Comparison of ENCODE assay signal across 1 cellular context in the genomic region with DNA sequence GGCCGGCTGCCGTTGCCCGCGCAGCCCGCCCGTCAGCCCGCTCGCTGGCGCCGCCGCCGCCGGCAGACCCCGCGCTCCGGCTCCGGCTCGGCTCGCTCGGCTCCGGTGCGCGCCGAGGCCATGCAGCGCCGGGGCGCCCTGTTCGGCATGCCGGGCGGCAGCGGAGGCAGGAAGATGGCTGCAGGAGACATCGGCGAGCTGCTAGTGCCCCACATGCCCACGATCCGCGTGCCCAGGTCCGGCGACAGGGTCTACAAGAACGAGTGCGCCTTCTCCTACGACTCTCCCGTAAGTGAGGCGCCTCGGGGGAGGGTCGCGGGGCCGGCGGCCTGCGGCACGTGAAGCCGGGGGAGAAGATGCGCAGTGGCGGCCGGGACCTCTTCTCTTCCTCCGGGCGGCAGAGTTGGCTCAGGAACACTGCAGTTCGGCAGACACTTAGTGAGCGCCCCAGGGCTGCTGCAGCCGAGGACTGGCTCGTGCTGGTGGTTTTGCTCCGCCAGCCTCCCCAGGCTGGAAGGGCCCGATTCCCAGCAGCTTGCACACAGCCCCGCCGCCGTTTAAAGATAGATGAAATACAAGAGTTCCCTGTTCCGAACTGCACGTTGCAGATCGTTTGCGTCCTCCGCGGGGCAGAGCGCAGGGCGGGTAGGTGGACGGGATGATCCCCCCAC.
A peak's percentile ranks its signal among the peaks of the same experiment; 100 is the strongest.
TF ChIP-seq lines count a peak whose summit lies in the region.

No MANE protein-coding gene starts in this region.

TF ChIP-seq in HepG2, 621 proteins besides CTCF, POLR2A, EP300 and RAD21 (continued from another document):
- TF ChIP-seq ZNF10 (CRISPR knock-in tag; IDR thresholded peaks at IDR 0.05; ENCODE audit: borderline replicate concordance, low read depth) = no peak
- TF ChIP-seq, protein P1, sequence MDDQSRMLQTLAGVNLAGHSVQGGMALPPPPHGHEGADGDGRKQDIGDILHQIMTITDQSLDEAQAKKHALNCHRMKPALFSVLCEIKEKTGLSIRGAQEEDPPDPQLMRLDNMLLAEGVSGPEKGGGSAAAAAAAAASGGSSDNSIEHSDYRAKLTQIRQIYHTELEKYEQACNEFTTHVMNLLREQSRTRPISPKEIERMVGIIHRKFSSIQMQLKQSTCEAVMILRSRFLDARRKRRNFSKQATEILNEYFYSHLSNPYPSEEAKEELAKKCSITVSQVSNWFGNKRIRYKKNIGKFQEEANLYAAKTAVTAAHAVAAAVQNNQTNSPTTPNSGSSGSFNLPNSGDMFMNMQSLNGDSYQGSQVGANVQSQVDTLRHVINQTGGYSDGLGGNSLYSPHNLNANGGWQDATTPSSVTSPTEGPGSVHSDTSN (CRISPR knock-in tag; IDR thresholded peaks at IDR 0.05; ENCODE audit: borderline replicate concordance) = no peak
- no peak for TF ChIP-seq ZC3H13 (CRISPR knock-in tag; IDR thresholded peaks at IDR 0.05)
- TF ChIP-seq MXI1 (IDR thresholded peaks at IDR 0.05; ENCODE audit: borderline replicate concordance, low read depth, low read length) = 0 out of 3 replicates have a peak, but pooled peaks have one; percentile 21
- TF ChIP-seq ZNF772 (CRISPR knock-in tag; IDR thresholded peaks at IDR 0.05) = 0 out of 2 replicates have a peak, but pooled peaks have one; percentile 13
- no peak for TF ChIP-seq PTBP1 (IDR thresholded peaks at IDR 0.05; ENCODE audit: low read depth, low read length, poor library complexity, severe bottlenecking)
- 0 out of 2 replicates have a peak, but pooled peaks have one; percentile 29 for TF ChIP-seq ZNF773 (CRISPR knock-in tag; IDR thresholded peaks at IDR 0.05; ENCODE audit: borderline replicate concordance)
- no peak; the same call in 1 of the 2 replicates for TF ChIP-seq ZBTB38 (CRISPR knock-in tag; IDR thresholded peaks at IDR 0.05)
- TF ChIP-seq ZSCAN22 (CRISPR knock-in tag; IDR thresholded peaks at IDR 0.05) = 0 out of 2 replicates have a peak, but pooled peaks have one; percentile 25
- TF ChIP-seq ZNF232 (CRISPR knock-in tag; IDR thresholded peaks at IDR 0.05; ENCODE audit: borderline replicate concordance) = 0 out of 2 replicates have a peak, but pooled peaks have one; percentile 36
- TF ChIP-seq HNRNPL (IDR thresholded peaks at IDR 0.05; ENCODE audit: low read depth, low read length) = peak; percentile 69; the same call in 1 of the 2 replicates
- no peak for TF ChIP-seq SP1 (IDR thresholded peaks at IDR 0.05)
- TF ChIP-seq SP1 (CRISPR knock-in tag; IDR thresholded peaks at IDR 0.05) = no peak
- TF ChIP-seq ZNF431 (CRISPR knock-in tag; IDR thresholded peaks at IDR 0.05; ENCODE audit: borderline replicate concordance, low read depth) = no peak
- peak; percentile 88 for TF ChIP-seq AGO2 (optimal IDR thresholded peaks at IDR 0.05; ENCODE audit: low read depth, low read length)
- TF ChIP-seq, protein P2, sequence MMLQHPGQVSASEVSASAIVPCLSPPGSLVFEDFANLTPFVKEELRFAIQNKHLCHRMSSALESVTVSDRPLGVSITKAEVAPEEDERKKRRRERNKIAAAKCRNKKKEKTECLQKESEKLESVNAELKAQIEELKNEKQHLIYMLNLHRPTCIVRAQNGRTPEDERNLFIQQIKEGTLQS (CRISPR knock-in tag; IDR thresholded peaks at IDR 0.05) = no peak
- no peak for TF ChIP-seq SYNCRIP (IDR thresholded peaks at IDR 0.05; ENCODE audit: insufficient read depth, low read depth, low read length)
- peak in 1 of 2 experiments; percentile 42; a peak in 1 of 4 replicates for TF ChIP-seq KLF16 (CRISPR knock-in tag; IDR thresholded peaks at IDR 0.05)
- 0 out of 2 replicates have a peak, but pooled peaks have one; percentile 30 for TF ChIP-seq MAF1 (CRISPR knock-in tag; IDR thresholded peaks at IDR 0.05; ENCODE audit: borderline replicate concordance)
- TF ChIP-seq CBX2 (IDR thresholded peaks at IDR 0.05; ENCODE audit: low read depth, low read length) = no peak
- 0 out of 2 replicates have a peak, but pooled peaks have one; percentile 52 for TF ChIP-seq CBX2 (CRISPR knock-in tag; IDR thresholded peaks at IDR 0.05; ENCODE audit: low read depth)
- peak; percentile 54 for TF ChIP-seq TFDP2 (CRISPR knock-in tag; IDR thresholded peaks at IDR 0.05)
- no peak for TF ChIP-seq ZSCAN31 (CRISPR knock-in tag; IDR thresholded peaks at IDR 0.05; ENCODE audit: low read depth)
- 0 out of 2 replicates have a peak, but pooled peaks have one; percentile 18 for TF ChIP-seq KDM4B (CRISPR knock-in tag; IDR thresholded peaks at IDR 0.05)
- peak; percentile 55; the same call in 1 of the 2 replicates for TF ChIP-seq ZNF768 (CRISPR knock-in tag; IDR thresholded peaks at IDR 0.05)
- TF ChIP-seq ZNF292 (CRISPR knock-in tag; IDR thresholded peaks at IDR 0.05; ENCODE audit: borderline replicate concordance, low read depth) = peak; percentile 63
- TF ChIP-seq ZSCAN5A (CRISPR knock-in tag; IDR thresholded peaks at IDR 0.05; ENCODE audit: borderline replicate concordance) = peak; percentile 86; the same call in 1 of the 2 replicates
- TF ChIP-seq, protein P3, sequence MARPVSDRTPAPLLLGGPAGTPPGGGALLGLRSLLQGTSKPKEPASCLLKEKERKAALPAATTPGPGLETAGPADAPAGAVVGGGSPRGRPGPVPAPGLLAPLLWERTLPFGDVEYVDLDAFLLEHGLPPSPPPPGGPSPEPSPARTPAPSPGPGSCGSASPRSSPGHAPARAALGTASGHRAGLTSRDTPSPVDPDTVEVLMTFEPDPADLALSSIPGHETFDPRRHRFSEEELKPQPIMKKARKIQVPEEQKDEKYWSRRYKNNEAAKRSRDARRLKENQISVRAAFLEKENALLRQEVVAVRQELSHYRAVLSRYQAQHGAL (CRISPR knock-in tag; IDR thresholded peaks at IDR 0.05; ENCODE audit: not compliant biosample characterization) = peak; percentile 49
- TF ChIP-seq, protein P4, sequence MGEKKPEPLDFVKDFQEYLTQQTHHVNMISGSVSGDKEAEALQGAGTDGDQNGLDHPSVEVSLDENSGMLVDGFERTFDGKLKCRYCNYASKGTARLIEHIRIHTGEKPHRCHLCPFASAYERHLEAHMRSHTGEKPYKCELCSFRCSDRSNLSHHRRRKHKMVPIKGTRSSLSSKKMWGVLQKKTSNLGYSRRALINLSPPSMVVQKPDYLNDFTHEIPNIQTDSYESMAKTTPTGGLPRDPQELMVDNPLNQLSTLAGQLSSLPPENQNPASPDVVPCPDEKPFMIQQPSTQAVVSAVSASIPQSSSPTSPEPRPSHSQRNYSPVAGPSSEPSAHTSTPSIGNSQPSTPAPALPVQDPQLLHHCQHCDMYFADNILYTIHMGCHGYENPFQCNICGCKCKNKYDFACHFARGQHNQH (CRISPR knock-in tag; IDR thresholded peaks at IDR 0.05) = no peak; the same call in 1 of the 2 replicates
- 0 out of 2 replicates have a peak, but pooled peaks have one; percentile 46 for TF ChIP-seq ATAD3A (CRISPR knock-in tag; IDR thresholded peaks at IDR 0.05)
- TF ChIP-seq ZNF274 (CRISPR knock-in tag; IDR thresholded peaks at IDR 0.05) = peak; percentile 47; the same call in 1 of the 2 replicates
- 0 out of 2 replicates have a peak, but pooled peaks have one; percentile 25 for TF ChIP-seq THAP11 (CRISPR knock-in tag; IDR thresholded peaks at IDR 0.05)
- TF ChIP-seq ZNF207 (IDR thresholded peaks at IDR 0.05; ENCODE audit: borderline replicate concordance) = no peak
- 0 out of 2 replicates have a peak, but pooled peaks have one; percentile 58 for TF ChIP-seq ZNF580 (CRISPR knock-in tag; IDR thresholded peaks at IDR 0.05; ENCODE audit: borderline replicate concordance, low read depth)
- TF ChIP-seq NCOA5 (CRISPR knock-in tag; IDR thresholded peaks at IDR 0.05) = no peak
- no peak for TF ChIP-seq FIP1L1 (IDR thresholded peaks at IDR 0.05; ENCODE audit: borderline replicate concordance, insufficient read depth, low read depth, low read length)
- TF ChIP-seq ZSCAN9 (CRISPR knock-in tag; IDR thresholded peaks at IDR 0.05; ENCODE audit: borderline replicate concordance) = peak; percentile 53; the same call in 1 of the 2 replicates
- 0 out of 2 replicates have a peak, but pooled peaks have one; percentile 39 for TF ChIP-seq ZNF451 (CRISPR knock-in tag; IDR thresholded peaks at IDR 0.05)
- TF ChIP-seq, protein P5, sequence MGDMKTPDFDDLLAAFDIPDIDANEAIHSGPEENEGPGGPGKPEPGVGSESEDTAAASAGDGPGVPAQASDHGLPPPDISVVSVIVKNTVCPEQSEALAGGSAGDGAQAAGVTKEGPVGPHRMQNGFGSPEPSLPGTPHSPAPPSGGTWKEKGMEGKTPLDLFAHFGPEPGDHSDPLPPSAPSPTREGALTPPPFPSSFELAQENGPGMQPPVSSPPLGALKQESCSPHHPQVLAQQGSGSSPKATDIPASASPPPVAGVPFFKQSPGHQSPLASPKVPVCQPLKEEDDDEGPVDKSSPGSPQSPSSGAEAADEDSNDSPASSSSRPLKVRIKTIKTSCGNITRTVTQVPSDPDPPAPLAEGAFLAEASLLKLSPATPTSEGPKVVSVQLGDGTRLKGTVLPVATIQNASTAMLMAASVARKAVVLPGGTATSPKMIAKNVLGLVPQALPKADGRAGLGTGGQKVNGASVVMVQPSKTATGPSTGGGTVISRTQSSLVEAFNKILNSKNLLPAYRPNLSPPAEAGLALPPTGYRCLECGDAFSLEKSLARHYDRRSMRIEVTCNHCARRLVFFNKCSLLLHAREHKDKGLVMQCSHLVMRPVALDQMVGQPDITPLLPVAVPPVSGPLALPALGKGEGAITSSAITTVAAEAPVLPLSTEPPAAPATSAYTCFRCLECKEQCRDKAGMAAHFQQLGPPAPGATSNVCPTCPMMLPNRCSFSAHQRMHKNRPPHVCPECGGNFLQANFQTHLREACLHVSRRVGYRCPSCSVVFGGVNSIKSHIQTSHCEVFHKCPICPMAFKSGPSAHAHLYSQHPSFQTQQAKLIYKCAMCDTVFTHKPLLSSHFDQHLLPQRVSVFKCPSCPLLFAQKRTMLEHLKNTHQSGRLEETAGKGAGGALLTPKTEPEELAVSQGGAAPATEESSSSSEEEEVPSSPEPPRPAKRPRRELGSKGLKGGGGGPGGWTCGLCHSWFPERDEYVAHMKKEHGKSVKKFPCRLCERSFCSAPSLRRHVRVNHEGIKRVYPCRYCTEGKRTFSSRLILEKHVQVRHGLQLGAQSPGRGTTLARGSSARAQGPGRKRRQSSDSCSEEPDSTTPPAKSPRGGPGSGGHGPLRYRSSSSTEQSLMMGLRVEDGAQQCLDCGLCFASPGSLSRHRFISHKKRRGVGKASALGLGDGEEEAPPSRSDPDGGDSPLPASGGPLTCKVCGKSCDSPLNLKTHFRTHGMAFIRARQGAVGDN (CRISPR knock-in tag; IDR thresholded peaks at IDR 0.05) = peak; percentile 87
- TF ChIP-seq GATAD2A (CRISPR knock-in tag; IDR thresholded peaks at IDR 0.05) = peak; percentile 17; the same call in 1 of the 2 replicates
- TF ChIP-seq ZFP62 (CRISPR knock-in tag; IDR thresholded peaks at IDR 0.05) = no peak
- TF ChIP-seq ZNF501 (CRISPR knock-in tag; IDR thresholded peaks at IDR 0.05) = peak; percentile 49; the same call in 1 of the 2 replicates
- TF ChIP-seq ZNF383 (CRISPR knock-in tag; IDR thresholded peaks at IDR 0.05; ENCODE audit: borderline replicate concordance) = no peak
- TF ChIP-seq ZBTB42 (CRISPR knock-in tag; IDR thresholded peaks at IDR 0.05) = 0 out of 2 replicates have a peak, but pooled peaks have one; percentile 17
- peak; percentile 16; the same call in 1 of the 2 replicates for TF ChIP-seq NFKB2 (CRISPR knock-in tag; IDR thresholded peaks at IDR 0.05; ENCODE audit: borderline replicate concordance)
- 0 out of 2 replicates have a peak, but pooled peaks have one; percentile 35 for TF ChIP-seq ZNF30 (CRISPR knock-in tag; IDR thresholded peaks at IDR 0.05)
- TF ChIP-seq ZNF230 (CRISPR knock-in tag; IDR thresholded peaks at IDR 0.05) = 0 out of 2 replicates have a peak, but pooled peaks have one; percentile 30
- peak; percentile 66 for TF ChIP-seq HNRNPLL (IDR thresholded peaks at IDR 0.05; ENCODE audit: low read depth, low read length, poor library complexity, severe bottlenecking)
- no peak for TF ChIP-seq NFE2L1 (CRISPR knock-in tag; IDR thresholded peaks at IDR 0.05; ENCODE audit: borderline replicate concordance)
- TF ChIP-seq ZNF101 (CRISPR knock-in tag; IDR thresholded peaks at IDR 0.05; ENCODE audit: borderline replicate concordance, low read depth) = no peak
- peak; percentile 31 for TF ChIP-seq TEAD3 (CRISPR knock-in tag; optimal IDR thresholded peaks at IDR 0.05; ENCODE audit: borderline replicate concordance)
TF ChIP-seq in HepG2: peak in this region for 164.
